ENCODE assay signal across 8 cellular contexts in the genomic region with DNA sequence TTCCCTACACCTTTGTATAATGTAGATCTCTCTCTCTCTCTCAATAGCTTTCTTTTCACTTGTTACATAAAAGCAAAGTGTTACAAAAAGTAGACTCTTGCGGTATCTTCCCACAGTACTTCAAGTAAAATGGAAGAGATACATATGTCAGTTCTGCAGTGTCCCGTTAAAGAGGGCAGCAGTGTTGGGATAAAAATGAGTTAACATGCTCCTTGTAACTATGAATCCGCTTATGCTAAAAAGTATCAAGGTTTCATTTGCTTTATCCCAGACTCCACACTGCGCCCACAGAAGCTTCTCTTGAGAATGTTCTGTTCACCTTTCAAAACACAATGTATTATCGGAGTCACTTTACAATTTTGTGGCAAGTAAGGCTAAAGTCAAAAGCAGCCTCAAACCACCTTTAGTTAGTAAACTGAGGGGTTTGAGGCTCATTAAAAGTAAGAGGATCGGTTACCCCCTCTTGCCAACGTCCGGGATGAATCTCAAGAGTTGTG. TPM values are rescaled to one million over a fixed set of nuclear protein-coding genes. Genes with fewer than 3 reads are reported as not detected.
A peak's percentile ranks its signal among the peaks of the same experiment; 100 is the strongest.
DNase-seq lines count a peak whose midpoint lies in the region; ATAC-seq and TF ChIP-seq lines count a peak whose summit lies in the region.

No MANE protein-coding gene starts in this region.

- ATAC-seq in GM18909 (IDR thresholded peaks at IDR 0.05; ENCODE audit: poor library complexity, unreplicated experiment) (peak; percentile 1), HG03469 (IDR thresholded peaks at IDR 0.05; ENCODE audit: unreplicated experiment) (no peak), GM19463 (IDR thresholded peaks at IDR 0.05; ENCODE audit: unreplicated experiment) (no peak)

- peak overlapping the region; percentile 83 for H3K4me3 ChIP-seq in AG04449 (ENCODE audit: low read depth, low read length)
- peak overlapping the region; percentile 79 for H3K4me3 ChIP-seq in lower leg skin (ENCODE audit: low read depth, poor library complexity, severe bottlenecking)

- POLR2A ChIA-PET in AG04449 (lab: Yijun Ruan, JAX) (interaction anchor here (0.7 kb wide), 1 partner anchor 59 kb away, joined by 3 read pairs; no protein-coding TSS in a partner anchor), MCF 10A (lab: Yijun Ruan, JAX) (interaction anchor here (0.7 to 2.9 kb wide), 10 partner anchors 13 to 499 kb away, joined by 3 to 18 read pairs (median 4); partner anchors contain the start of gene SMC5)

- H3K4me3 Mint-ChIP-seq in MCF 10A (ENCODE audit: unreplicated experiment) (peak overlapping the region; percentile 89), type B pancreatic cell (peak overlapping the region; percentile 96)

- TSS peak; percentile 38 for BruUV-seq in MCF 10A (replicated peaks; lab: Mats Ljungman, UMichigan)

- intact Hi-C loops in MCF 10A (cut with micrococcal nuclease) (loop anchor here (2.0 to 10.0 kb wide), 2 partner anchors 86 to 846 kb away; partner anchors contain the start of gene APBA1), lower leg skin (cut with DNase I; ENCODE audit: low total_unique reads) (loop anchor here (10.0 kb wide), 1 partner anchor 84 kb away; the partner anchor contains the start of gene APBA1)

- H3K4me1 Mint-ChIP-seq in MCF 10A (ENCODE audit: insufficient read depth, unreplicated experiment): peaks cover 6% of the 10 kb centered on the region
- peaks cover 17% of the 10 kb centered on the region for H3K4me1 Mint-ChIP-seq in type B pancreatic cell (ENCODE audit: unreplicated experiment)

- H3K36me3 Mint-ChIP-seq in MCF 10A (ENCODE audit: insufficient read depth, unreplicated experiment) (no peaks in the 10 kb centered on the region), type B pancreatic cell (peaks cover 7% of the 10 kb centered on the region)

- DNase-seq in AG04449 (ENCODE audit: low read depth, low spot score) (no peak), Kasumi-1 (lab: John Stamatoyannopoulos, UW) (peak; percentile 19 to 41), MCF 10A (ENCODE audit: unreplicated experiment) (peak; percentile 30), lower leg skin (ENCODE audit: low spot score in 2 of 2) (no peak), type B pancreatic cell (ENCODE audit: extremely low spot score, unreplicated experiment) (no peak)

- TF ChIP-seq POLR2A in lower leg skin (IDR thresholded peaks at IDR 0.05): no peak

- no peaks in the 10 kb centered on the region for H3K27me3 Mint-ChIP-seq in MCF 10A (ENCODE audit: insufficient read depth, unreplicated experiment)
- H3K27me3 Mint-ChIP-seq in type B pancreatic cell: no peaks in the 10 kb centered on the region

- no peaks in the 10 kb centered on the region for H3K9me3 Mint-ChIP-seq in MCF 10A (ENCODE audit: unreplicated experiment)
- H3K9me3 Mint-ChIP-seq in type B pancreatic cell: no peaks in the 10 kb centered on the region

- H3K27ac Mint-ChIP-seq in MCF 10A (ENCODE audit: low read depth, unreplicated experiment) (peak overlapping the region; percentile 73), type B pancreatic cell (peak overlapping the region; percentile 92)

- TF ChIP-seq CTCF in AG04449 (IDR thresholded peaks at IDR 0.05; ENCODE audit: insufficient read depth, low read length, missing control alignments) (no peak), MCF 10A (IDR thresholded peaks at IDR 0.05; ENCODE audit: unreplicated experiment) (no peak), lower leg skin (IDR thresholded peaks at IDR 0.05) (no peak), type B pancreatic cell (conservative IDR thresholded peaks at IDR 0.05) (no peak)

- CTCF ChIA-PET in AG04449 (lab: Yijun Ruan, JAX): interaction anchor here (0.7 to 1.4 kb wide), 5 partner anchors 10 to 337 kb away, joined by 3 to 4 read pairs (median 3); no protein-coding TSS in a partner anchor
- CTCF ChIA-PET in MCF 10A (lab: Yijun Ruan, JAX): interaction anchor here (0.6 to 1.0 kb wide), 6 partner anchors 10 to 161 kb away, joined by 3 to 6 read pairs (median 4); no protein-coding TSS in a partner anchor

- WGBS in lower leg skin, 2 donors: 0 to 1% methylated on average over 8 of the region's 8 CpGs

RNA-seq across cellular contexts. Expression of gene PTAR1, which starts 0.8 kb away (rescaled TPM):
- total RNA-seq in MCF 10A (2022): 41.4 and 43.5 TPM in 2 replicates
- 10 to 100 TPM; 27.8 to 52.3 (median 47.8) TPM for total RNA-seq in lower leg skin
- 35.9 and 52.9 TPM in 2 replicates for total RNA-seq in type B pancreatic cell (ENCODE audit: low replicate concordance)

Comparison
In these comparisons a context has a peak if more than half of its experiments do, and no peak if none do; other contexts are left out.
1. DNase-seq: peak in Kasumi-1 (2 of 2) and MCF 10A (single experiment); none in AG04449 (single experiment), lower leg skin (0 of 2) and type B pancreatic cell (single experiment).